In the genomic region with DNA sequence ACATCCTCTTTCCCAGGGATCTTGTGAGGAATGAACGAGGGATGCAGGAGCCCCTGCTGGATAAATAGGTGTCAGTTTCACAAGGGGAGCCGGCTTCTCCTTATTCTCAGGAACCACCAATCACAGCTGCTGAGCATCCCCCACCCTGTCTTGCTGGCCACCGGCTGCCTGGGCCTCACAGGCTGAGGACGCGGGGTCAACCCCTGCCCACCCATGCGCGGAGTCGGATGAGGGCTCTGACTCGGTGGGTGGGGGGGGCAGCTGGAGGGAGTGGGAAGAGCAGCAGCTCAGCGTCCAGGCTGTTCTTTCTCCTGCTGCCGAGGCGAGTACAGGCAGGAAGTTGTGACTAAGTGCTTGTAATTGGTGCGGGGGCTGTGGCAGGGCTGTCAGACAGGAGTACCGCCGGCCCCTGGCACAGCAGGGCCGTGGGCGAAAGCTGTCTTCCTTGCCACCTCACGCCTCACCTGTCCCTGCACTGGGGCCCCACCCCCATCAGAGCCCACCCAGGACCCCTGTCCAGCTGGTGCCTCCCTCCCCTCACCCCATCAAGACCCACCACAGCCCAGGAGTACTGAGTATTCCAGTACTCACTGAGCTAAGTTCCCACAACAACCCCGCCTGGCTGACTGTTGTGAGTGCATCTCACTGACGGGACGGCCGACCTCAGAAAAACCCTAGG, we compare ENCODE assay signal across 1 cellular context.
TF ChIP-seq lines count a peak whose summit lies in the region.

No MANE protein-coding gene starts in this region.

TF ChIP-seq in K562, 482 proteins besides CTCF, POLR2A, EP300 and RAD21 (continued from another document and continues in another):
- TF ChIP-seq, protein P1, sequence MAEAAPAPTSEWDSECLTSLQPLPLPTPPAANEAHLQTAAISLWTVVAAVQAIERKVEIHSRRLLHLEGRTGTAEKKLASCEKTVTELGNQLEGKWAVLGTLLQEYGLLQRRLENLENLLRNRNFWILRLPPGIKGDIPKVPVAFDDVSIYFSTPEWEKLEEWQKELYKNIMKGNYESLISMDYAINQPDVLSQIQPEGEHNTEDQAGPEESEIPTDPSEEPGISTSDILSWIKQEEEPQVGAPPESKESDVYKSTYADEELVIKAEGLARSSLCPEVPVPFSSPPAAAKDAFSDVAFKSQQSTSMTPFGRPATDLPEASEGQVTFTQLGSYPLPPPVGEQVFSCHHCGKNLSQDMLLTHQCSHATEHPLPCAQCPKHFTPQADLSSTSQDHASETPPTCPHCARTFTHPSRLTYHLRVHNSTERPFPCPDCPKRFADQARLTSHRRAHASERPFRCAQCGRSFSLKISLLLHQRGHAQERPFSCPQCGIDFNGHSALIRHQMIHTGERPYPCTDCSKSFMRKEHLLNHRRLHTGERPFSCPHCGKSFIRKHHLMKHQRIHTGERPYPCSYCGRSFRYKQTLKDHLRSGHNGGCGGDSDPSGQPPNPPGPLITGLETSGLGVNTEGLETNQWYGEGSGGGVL (CRISPR knock-in tag; IDR thresholded peaks at IDR 0.05): no peak
- TF ChIP-seq, protein P2, sequence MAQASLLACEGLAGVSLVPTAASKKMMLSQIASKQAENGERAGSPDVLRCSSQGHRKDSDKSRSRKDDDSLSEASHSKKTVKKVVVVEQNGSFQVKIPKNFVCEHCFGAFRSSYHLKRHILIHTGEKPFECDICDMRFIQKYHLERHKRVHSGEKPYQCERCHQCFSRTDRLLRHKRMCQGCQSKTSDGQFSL (CRISPR knock-in tag; IDR thresholded peaks at IDR 0.05): peak; percentile 95
- TF ChIP-seq, protein P2 (tag; IDR thresholded peaks at IDR 0.05): 0 out of 4 replicates have a peak, but pooled peaks of 1 of the 2 experiments have one; percentile 54
- TF ChIP-seq CHD4 (IDR thresholded peaks at IDR 0.05; ENCODE audit: insufficient read depth, insufficient replicate concordance, low read depth, low read length, poor library complexity, severe bottlenecking): no peak
- TF ChIP-seq CC2D1A (IDR thresholded peaks at IDR 0.05): no peak
- no peak for TF ChIP-seq RBM17 (IDR thresholded peaks at IDR 0.05; ENCODE audit: borderline replicate concordance, low read depth, low read length)
- no peak for TF ChIP-seq MAFF (IDR thresholded peaks at IDR 0.05; ENCODE audit: low read length)
- TF ChIP-seq, protein P3, sequence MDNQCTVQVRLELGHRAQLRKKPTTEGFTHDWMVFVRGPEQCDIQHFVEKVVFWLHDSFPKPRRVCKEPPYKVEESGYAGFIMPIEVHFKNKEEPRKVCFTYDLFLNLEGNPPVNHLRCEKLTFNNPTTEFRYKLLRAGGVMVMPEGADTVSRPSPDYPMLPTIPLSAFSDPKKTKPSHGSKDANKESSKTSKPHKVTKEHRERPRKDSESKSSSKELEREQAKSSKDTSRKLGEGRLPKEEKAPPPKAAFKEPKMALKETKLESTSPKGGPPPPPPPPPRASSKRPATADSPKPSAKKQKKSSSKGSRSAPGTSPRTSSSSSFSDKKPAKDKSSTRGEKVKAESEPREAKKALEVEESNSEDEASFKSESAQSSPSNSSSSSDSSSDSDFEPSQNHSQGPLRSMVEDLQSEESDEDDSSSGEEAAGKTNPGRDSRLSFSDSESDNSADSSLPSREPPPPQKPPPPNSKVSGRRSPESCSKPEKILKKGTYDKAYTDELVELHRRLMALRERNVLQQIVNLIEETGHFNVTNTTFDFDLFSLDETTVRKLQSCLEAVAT (IDR thresholded peaks at IDR 0.05): no peak
- no peak for TF ChIP-seq SRSF7 (optimal IDR thresholded peaks at IDR 0.05; ENCODE audit: low read depth, low read length)
- TF ChIP-seq, protein P4, sequence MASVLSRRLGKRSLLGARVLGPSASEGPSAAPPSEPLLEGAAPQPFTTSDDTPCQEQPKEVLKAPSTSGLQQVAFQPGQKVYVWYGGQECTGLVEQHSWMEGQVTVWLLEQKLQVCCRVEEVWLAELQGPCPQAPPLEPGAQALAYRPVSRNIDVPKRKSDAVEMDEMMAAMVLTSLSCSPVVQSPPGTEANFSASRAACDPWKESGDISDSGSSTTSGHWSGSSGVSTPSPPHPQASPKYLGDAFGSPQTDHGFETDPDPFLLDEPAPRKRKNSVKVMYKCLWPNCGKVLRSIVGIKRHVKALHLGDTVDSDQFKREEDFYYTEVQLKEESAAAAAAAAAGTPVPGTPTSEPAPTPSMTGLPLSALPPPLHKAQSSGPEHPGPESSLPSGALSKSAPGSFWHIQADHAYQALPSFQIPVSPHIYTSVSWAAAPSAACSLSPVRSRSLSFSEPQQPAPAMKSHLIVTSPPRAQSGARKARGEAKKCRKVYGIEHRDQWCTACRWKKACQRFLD (CRISPR knock-in tag; IDR thresholded peaks at IDR 0.05): no peak
- TF ChIP-seq, protein P5, sequence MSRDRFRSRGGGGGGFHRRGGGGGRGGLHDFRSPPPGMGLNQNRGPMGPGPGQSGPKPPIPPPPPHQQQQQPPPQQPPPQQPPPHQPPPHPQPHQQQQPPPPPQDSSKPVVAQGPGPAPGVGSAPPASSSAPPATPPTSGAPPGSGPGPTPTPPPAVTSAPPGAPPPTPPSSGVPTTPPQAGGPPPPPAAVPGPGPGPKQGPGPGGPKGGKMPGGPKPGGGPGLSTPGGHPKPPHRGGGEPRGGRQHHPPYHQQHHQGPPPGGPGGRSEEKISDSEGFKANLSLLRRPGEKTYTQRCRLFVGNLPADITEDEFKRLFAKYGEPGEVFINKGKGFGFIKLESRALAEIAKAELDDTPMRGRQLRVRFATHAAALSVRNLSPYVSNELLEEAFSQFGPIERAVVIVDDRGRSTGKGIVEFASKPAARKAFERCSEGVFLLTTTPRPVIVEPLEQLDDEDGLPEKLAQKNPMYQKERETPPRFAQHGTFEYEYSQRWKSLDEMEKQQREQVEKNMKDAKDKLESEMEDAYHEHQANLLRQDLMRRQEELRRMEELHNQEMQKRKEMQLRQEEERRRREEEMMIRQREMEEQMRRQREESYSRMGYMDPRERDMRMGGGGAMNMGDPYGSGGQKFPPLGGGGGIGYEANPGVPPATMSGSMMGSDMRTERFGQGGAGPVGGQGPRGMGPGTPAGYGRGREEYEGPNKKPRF (IDR thresholded peaks at IDR 0.05; ENCODE audit: low read depth, low read length): no peak
- no peak for TF ChIP-seq ZBED1 (IDR thresholded peaks at IDR 0.05)
- TF ChIP-seq GABPA (tag; conservative IDR thresholded peaks at IDR 0.05; ENCODE audit: low read depth): peak; percentile 59
- TF ChIP-seq, protein P6, sequence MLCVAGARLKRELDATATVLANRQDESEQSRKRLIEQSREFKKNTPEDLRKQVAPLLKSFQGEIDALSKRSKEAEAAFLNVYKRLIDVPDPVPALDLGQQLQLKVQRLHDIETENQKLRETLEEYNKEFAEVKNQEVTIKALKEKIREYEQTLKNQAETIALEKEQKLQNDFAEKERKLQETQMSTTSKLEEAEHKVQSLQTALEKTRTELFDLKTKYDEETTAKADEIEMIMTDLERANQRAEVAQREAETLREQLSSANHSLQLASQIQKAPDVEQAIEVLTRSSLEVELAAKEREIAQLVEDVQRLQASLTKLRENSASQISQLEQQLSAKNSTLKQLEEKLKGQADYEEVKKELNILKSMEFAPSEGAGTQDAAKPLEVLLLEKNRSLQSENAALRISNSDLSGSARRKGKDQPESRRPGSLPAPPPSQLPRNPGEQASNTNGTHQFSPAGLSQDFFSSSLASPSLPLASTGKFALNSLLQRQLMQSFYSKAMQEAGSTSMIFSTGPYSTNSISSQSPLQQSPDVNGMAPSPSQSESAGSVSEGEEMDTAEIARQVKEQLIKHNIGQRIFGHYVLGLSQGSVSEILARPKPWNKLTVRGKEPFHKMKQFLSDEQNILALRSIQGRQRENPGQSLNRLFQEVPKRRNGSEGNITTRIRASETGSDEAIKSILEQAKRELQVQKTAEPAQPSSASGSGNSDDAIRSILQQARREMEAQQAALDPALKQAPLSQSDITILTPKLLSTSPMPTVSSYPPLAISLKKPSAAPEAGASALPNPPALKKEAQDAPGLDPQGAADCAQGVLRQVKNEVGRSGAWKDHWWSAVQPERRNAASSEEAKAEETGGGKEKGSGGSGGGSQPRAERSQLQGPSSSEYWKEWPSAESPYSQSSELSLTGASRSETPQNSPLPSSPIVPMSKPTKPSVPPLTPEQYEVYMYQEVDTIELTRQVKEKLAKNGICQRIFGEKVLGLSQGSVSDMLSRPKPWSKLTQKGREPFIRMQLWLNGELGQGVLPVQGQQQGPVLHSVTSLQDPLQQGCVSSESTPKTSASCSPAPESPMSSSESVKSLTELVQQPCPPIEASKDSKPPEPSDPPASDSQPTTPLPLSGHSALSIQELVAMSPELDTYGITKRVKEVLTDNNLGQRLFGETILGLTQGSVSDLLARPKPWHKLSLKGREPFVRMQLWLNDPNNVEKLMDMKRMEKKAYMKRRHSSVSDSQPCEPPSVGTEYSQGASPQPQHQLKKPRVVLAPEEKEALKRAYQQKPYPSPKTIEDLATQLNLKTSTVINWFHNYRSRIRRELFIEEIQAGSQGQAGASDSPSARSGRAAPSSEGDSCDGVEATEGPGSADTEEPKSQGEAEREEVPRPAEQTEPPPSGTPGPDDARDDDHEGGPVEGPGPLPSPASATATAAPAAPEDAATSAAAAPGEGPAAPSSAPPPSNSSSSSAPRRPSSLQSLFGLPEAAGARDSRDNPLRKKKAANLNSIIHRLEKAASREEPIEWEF (CRISPR knock-in tag; IDR thresholded peaks at IDR 0.05): no peak
- TF ChIP-seq SRSF1 (IDR thresholded peaks at IDR 0.05; ENCODE audit: low read depth, low read length): no peak
- TF ChIP-seq PHF20 (IDR thresholded peaks at IDR 0.05; ENCODE audit: partially characterized antibody): no peak
- 0 out of 2 replicates have a peak, but pooled peaks have one; percentile 25 for TF ChIP-seq MYNN (IDR thresholded peaks at IDR 0.05)
- no peak for TF ChIP-seq MYNN (CRISPR knock-in tag; IDR thresholded peaks at IDR 0.05)
- no peak for TF ChIP-seq HMG20B (CRISPR knock-in tag; IDR thresholded peaks at IDR 0.05)
- TF ChIP-seq, protein P7, sequence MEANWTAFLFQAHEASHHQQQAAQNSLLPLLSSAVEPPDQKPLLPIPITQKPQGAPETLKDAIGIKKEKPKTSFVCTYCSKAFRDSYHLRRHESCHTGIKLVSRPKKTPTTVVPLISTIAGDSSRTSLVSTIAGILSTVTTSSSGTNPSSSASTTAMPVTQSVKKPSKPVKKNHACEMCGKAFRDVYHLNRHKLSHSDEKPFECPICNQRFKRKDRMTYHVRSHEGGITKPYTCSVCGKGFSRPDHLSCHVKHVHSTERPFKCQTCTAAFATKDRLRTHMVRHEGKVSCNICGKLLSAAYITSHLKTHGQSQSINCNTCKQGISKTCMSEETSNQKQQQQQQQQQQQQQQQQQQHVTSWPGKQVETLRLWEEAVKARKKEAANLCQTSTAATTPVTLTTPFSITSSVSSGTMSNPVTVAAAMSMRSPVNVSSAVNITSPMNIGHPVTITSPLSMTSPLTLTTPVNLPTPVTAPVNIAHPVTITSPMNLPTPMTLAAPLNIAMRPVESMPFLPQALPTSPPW (CRISPR knock-in tag; IDR thresholded peaks at IDR 0.05): peak; percentile 50
- TF ChIP-seq ZNF41 (CRISPR knock-in tag; conservative IDR thresholded peaks at IDR 0.05): no peak
- no peak for TF ChIP-seq TEAD4 (IDR thresholded peaks at IDR 0.05; ENCODE audit: low read length)
- no peak for TF ChIP-seq TEAD4 (CRISPR knock-in tag; IDR thresholded peaks at IDR 0.05; ENCODE audit: borderline replicate concordance)
- TF ChIP-seq RFX1 (IDR thresholded peaks at IDR 0.05): no peak
- TF ChIP-seq, protein P8, sequence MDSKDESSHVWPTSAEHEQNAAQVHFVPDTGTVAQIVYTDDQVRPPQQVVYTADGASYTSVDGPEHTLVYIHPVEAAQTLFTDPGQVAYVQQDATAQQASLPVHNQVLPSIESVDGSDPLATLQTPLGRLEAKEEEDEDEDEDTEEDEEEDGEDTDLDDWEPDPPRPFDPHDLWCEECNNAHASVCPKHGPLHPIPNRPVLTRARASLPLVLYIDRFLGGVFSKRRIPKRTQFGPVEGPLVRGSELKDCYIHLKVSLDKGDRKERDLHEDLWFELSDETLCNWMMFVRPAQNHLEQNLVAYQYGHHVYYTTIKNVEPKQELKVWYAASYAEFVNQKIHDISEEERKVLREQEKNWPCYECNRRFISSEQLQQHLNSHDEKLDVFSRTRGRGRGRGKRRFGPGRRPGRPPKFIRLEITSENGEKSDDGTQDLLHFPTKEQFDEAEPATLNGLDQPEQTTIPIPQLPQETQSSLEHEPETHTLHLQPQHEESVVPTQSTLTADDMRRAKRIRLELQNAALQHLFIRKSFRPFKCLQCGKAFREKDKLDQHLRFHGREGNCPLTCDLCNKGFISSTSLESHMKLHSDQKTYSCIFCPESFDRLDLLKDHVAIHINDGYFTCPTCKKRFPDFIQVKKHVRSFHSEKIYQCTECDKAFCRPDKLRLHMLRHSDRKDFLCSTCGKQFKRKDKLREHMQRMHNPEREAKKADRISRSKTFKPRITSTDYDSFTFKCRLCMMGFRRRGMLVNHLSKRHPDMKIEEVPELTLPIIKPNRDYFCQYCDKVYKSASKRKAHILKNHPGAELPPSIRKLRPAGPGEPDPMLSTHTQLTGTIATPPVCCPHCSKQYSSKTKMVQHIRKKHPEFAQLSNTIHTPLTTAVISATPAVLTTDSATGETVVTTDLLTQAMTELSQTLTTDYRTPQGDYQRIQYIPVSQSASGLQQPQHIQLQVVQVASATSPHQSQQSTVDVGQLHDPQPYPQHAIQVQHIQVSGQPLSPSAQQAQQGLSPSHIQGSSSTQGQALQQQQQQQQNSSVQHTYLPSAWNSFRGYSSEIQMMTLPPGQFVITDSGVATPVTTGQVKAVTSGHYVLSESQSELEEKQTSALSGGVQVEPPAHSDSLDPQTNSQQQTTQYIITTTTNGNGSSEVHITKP (IDR thresholded peaks at IDR 0.05; ENCODE audit: partially characterized antibody): no peak
- TF ChIP-seq NELFE (IDR thresholded peaks at IDR 0.05; ENCODE audit: insufficient read depth, insufficient read length): no peak
- TF ChIP-seq SMARCE1 (IDR thresholded peaks at IDR 0.05): peak; percentile 70; the same call in 1 of the 2 replicates
- TF ChIP-seq, protein P9, sequence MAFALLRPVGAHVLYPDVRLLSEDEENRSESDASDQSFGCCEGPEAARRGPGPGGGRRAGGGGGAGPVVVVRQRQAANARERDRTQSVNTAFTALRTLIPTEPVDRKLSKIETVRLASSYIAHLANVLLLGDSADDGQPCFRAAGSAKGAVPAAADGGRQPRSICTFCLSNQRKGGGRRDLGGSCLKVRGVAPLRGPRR (CRISPR knock-in tag; IDR thresholded peaks at IDR 0.05): no peak
- peak; percentile 60; the same call in 1 of the 2 replicates for TF ChIP-seq JUND (IDR thresholded peaks at IDR 0.05; ENCODE audit: borderline replicate concordance, low read depth, low read length)
- no peak; the same call in 2 of the 3 replicates for TF ChIP-seq JUND (tag; IDR thresholded peaks at IDR 0.05; ENCODE audit: borderline replicate concordance, low read depth, low read length)
- no peak for TF ChIP-seq BRD9 (IDR thresholded peaks at IDR 0.05; ENCODE audit: low read depth, partially characterized antibody)
